9 cellular contexts compared by ENCODE assay signal in the genomic region with DNA sequence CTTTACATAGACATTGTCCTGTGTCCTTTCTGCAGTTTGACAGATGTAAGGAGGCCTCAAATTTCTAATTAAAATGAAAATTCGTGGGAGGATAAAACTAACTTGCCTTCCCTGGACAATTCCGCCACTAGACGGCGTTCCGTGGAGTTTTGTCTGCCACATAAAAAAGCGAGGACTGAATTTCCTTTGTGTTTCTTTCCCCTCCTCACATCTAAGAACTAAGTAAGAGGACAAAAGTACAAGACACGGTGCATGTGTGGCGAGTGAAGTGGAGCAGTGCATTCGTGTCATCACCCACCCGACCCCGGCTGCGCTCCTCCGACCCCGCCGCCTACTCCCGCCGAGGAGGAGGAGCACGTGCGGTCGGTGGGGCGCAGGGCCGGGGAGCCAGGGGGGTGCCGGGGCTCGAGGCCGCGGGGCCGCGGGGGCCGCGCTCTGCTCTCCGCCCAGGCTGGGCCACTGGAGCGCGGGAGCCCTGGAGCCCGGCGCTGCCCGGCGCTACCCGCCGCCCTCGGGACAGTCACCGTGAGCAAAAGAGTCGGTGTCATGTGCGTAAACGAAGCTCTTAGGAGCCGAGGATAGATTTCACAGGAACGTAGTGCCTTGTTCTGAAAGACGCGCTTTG. TPM values are rescaled to one million over a fixed set of nuclear protein-coding genes. Genes with fewer than 3 reads are reported as not detected.
DNase-seq lines count a peak whose midpoint lies in the region; ATAC-seq, FAIRE-seq and TF ChIP-seq lines count a peak whose summit lies in the region.
"Had no signal": no experiment of that assay in that cellular context is flagged by ENCODE, and none has a peak within 500 bp of the region (broad histone marks: within the 10 kb centered on the region; RNA-seq: fewer than 3 reads in every experiment).

No MANE protein-coding gene starts in this region.

- POLR2A ChIA-PET in CD4-positive, alpha-beta memory T cell (lab: Charles Lee; ENCODE audit: partially characterized antibody), result no interaction called here
- POLR2A ChIA-PET in OCI-LY7 (lab: Charles Lee) (no interaction called here), H1 (lab: Charles Lee; ENCODE audit: partially characterized antibody) (interaction anchor here (1.6 kb wide), 1 partner anchor 11 kb away, joined by 8 read pairs; the partner anchor contains the start of gene TBR1)

- TF ChIP-seq RAD21 in H1 (IDR thresholded peaks at IDR 0.05 in 1 of 2, conservative IDR thresholded peaks at IDR 0.05 in 1 of 2; ENCODE audit: low read depth in 2 of 2, low read length in 2 of 2) (no peak; a peak in 1 of 4 replicates), neural cell (conservative IDR thresholded peaks at IDR 0.05) (no peak)

- CTCF ChIA-PET in CD4-positive, alpha-beta memory T cell (lab: Charles Lee; ENCODE audit: partially characterized antibody), result no interaction called here
- CTCF ChIA-PET in OCI-LY7 (lab: Charles Lee; ENCODE audit: unreplicated experiment) (no interaction called here), H1 (lab: Charles Lee; ENCODE audit: partially characterized antibody) (interaction anchor here (0.8 to 3.7 kb wide), 4 partner anchors 9 to 19 kb away, joined by 3 to 16 read pairs (median 4); partner anchors contain the start of gene TBR1)

- peak in 2 of 5 donors; percentile 6 to 18 for DNase-seq in CD4-positive, alpha-beta memory T cell
- DNase-seq in OCI-LY7 (ENCODE audit: low spot score), result no peak
- peak in 1 of 2 experiments; percentile 64 for DNase-seq in H1 (ENCODE audit: low read depth in 1 of 2, low spot score in 2 of 2)
- DNase-seq in NCI-H510A (lab: John Stamatoyannopoulos, UW), result no peak
- no peak for DNase-seq in occipital lobe (lab: John Stamatoyannopoulos, UW)
- DNase-seq in activated effector memory CD4-positive, alpha-beta T cell treated with anti-CD3 and anti-CD28 coated beads, Interleukin-2, amount 50 U/mL, for 16 hours, result no peak

- H2AFZ ChIP-seq in OCI-LY7 (ENCODE audit: low read length) (no peak overlapping the region), H1 (ENCODE audit: low read length) (peak overlapping the region; percentile 37; the same call in 1 of the 2 replicates), neural cell (ENCODE audit: low read depth, low read length) (no peak overlapping the region)

- TF ChIP-seq CTCF in OCI-LY7 (conservative IDR thresholded peaks at IDR 0.05; ENCODE audit: low read length), result peak; percentile 53
- peak in 1 of 3 experiments; percentile 41; a peak in 1 of 4 replicates for TF ChIP-seq CTCF in H1 (IDR thresholded peaks at IDR 0.05; ENCODE audit: control extremely low read depth in 1 of 3, insufficient read depth in 1 of 3, low read depth in 1 of 3, low read length in 3 of 3)
- TF ChIP-seq CTCF in neural cell (IDR thresholded peaks at IDR 0.05; ENCODE audit: poor library complexity, severe bottlenecking), result peak; percentile 52

- intact Hi-C loops in CD4-positive, alpha-beta memory T cell (cut with micrococcal nuclease), result no loop called here
- intact Hi-C loops in OCI-LY7 (cut with micrococcal nuclease; ENCODE audit: unreplicated experiment), result no loop called here

- WGBS in H1 (ENCODE audit: extremely low coverage in 1 of 2, insufficient coverage in 1 of 2, insufficient read length in 1 of 2, insufficient replicate concordance in 2 of 2, low coverage in 1 of 2, low lambda C conversion rate in 2 of 2, missing lambda C conversion rate in 1 of 2), 2 experiments, result 3% methylated on average over 29 of the region's 48 CpGs; no CpG with 5 or more reads in 1 of the 2 experiments

- no peak overlapping the region; the same call in 1 of the 2 replicates for H2BK15ac ChIP-seq in H1 (ENCODE audit: low read length)

- no peaks in the 10 kb centered on the region for H3K79me1 ChIP-seq in H1 (ENCODE audit: low read depth, low read length)

- no peaks in the 10 kb centered on the region for H3K9me3 ChIP-seq in CD4-positive, alpha-beta memory T cell (ENCODE audit: control insufficient read depth in 1 of 2, low read length in 2 of 2)
- H3K9me3 ChIP-seq in OCI-LY7 (ENCODE audit: low read length) (no peaks in the 10 kb centered on the region), H1 (ENCODE audit: insufficient read depth in 2 of 2, low read depth in 1 of 2, low read length in 1 of 2) (no peaks in the 10 kb centered on the region), neural cell (ENCODE audit: low read length) (peaks cover 3% of the 10 kb centered on the region)

- H3K79me2 ChIP-seq in OCI-LY7 (ENCODE audit: insufficient read depth, low read depth, low read length) (no peaks in the 10 kb centered on the region), H1 (ENCODE audit: control insufficient read depth in 1 of 2, insufficient read depth in 2 of 2, low read length in 2 of 2) (no peaks in the 10 kb centered on the region), neural cell (replicated peaks; ENCODE audit: insufficient read depth, low read length) (no peaks in the 10 kb centered on the region)

- H3K4ac ChIP-seq in H1 (replicated peaks; ENCODE audit: insufficient read length, low read depth, low read length), result no peak overlapping the region

- peak overlapping the region; percentile 51 to 83 (median 72) for H3K4me3 Mint-ChIP-seq in CD4-positive, alpha-beta memory T cell

- H3K27me3 ChIP-seq in CD4-positive, alpha-beta memory T cell (ENCODE audit: insufficient read depth, low read length), result peaks cover 57% of the 10 kb centered on the region
- H3K27me3 ChIP-seq in H1 (replicated peaks in 1 of 4; ENCODE audit: control insufficient read depth in 3 of 4, extremely low read depth in 1 of 4, insufficient read depth in 3 of 4, low read length in 3 of 4), result peaks cover 70 to 78% (median 75%) of the 10 kb centered on the region in 4 experiments
- H3K27me3 ChIP-seq in neural cell (ENCODE audit: insufficient read depth, low read depth, low read length), result peaks cover 89% of the 10 kb centered on the region

- no peaks in the 10 kb centered on the region for H3F3A ChIP-seq in neural cell (ENCODE audit: insufficient read depth, low read length, poor library complexity, severe bottlenecking)

- H3K36me3 Mint-ChIP-seq in CD4-positive, alpha-beta memory T cell, result peaks cover 0 to 3% of the 10 kb centered on the region in 2 donors

- H3K27me3 Mint-ChIP-seq in CD4-positive, alpha-beta memory T cell, result peaks cover 66 to 74% of the 10 kb centered on the region in 2 donors

- peaks cover 18% of the 10 kb centered on the region for H3K4me1 ChIP-seq in CD4-positive, alpha-beta memory T cell (ENCODE audit: insufficient read depth, low read length)
- no peaks in the 10 kb centered on the region for H3K4me1 ChIP-seq in OCI-LY7 (ENCODE audit: insufficient read depth, low read length, poor library complexity, severe bottlenecking)
- peaks cover 0 to 16% (median 4%) of the 10 kb centered on the region in 4 experiments; a peak in 5 of 7 replicates for H3K4me1 ChIP-seq in H1 (replicated peaks in 1 of 4; ENCODE audit: control insufficient read depth in 3 of 4, insufficient read depth in 4 of 4, low read length in 3 of 4)

- no peak overlapping the region for H2AK5ac ChIP-seq in H1 (ENCODE audit: low read depth, low read length)

- H3K27ac Mint-ChIP-seq in CD4-positive, alpha-beta memory T cell, result peak overlapping the region in 2 of 7 donors; percentile 56 to 76

- peaks cover 13 to 41% (median 26%) of the 10 kb centered on the region in 4 donors for H3K4me1 Mint-ChIP-seq in CD4-positive, alpha-beta memory T cell

- H2BK20ac ChIP-seq in H1 (ENCODE audit: low read length), result no peak overlapping the region

- H3K4me2 ChIP-seq in OCI-LY7 (ENCODE audit: low read length), result no peak overlapping the region
- peak overlapping the region; percentile 71 to 77 for H3K4me2 ChIP-seq in H1 (ENCODE audit: insufficient read depth in 1 of 2, low read depth in 2 of 2, low read length in 2 of 2)
- H3K4me2 ChIP-seq in neural cell (ENCODE audit: low read length), result no peak overlapping the region

- no peak for ATAC-seq in GM21576 (IDR thresholded peaks at IDR 0.05; ENCODE audit: unreplicated experiment)

- no peak overlapping the region for H3K9ac ChIP-seq in H1 (replicated peaks in 1 of 4; ENCODE audit: extremely low read depth in 1 of 4, low read depth in 3 of 4, low read length in 3 of 4)
- no peak overlapping the region for H3K9ac ChIP-seq in neural cell (ENCODE audit: low read length)

- no peaks in the 10 kb centered on the region for H3K9me2 ChIP-seq in OCI-LY7 (ENCODE audit: insufficient read depth, low read length)
- H3K9me2 ChIP-seq in neural cell (ENCODE audit: insufficient read depth, low read length), result no peaks in the 10 kb centered on the region

- no peak overlapping the region for H4K91ac ChIP-seq in H1 (replicated peaks; ENCODE audit: insufficient read length, low read length)

- H3K18ac ChIP-seq in H1 (ENCODE audit: extremely low read depth, low read length), result no peak overlapping the region

- H4K20me1 ChIP-seq in OCI-LY7 (ENCODE audit: insufficient read depth, low read length) (no peaks in the 10 kb centered on the region), H1 (replicated peaks in 1 of 2; ENCODE audit: control insufficient read depth in 1 of 2, insufficient read depth in 2 of 2, low read length in 2 of 2) (peaks cover 3 to 17% of the 10 kb centered on the region in 2 experiments), neural cell (ENCODE audit: insufficient read depth) (no peaks in the 10 kb centered on the region)

- peak overlapping the region in 1 of 2 donors; percentile 1 for H3K4me3 ChIP-seq in CD4-positive, alpha-beta memory T cell (ENCODE audit: low read length in 2 of 2)
- no peak overlapping the region for H3K4me3 ChIP-seq in OCI-LY7 (ENCODE audit: low read depth, low read length, poor library complexity, severe bottlenecking)
- peak overlapping the region; percentile 16 to 54 (median 30); a peak in 4 of 8 replicates for H3K4me3 ChIP-seq in H1 (ENCODE audit: extremely low read depth in 1 of 4, insufficient read depth in 2 of 4, low read depth in 3 of 4, low read length in 4 of 4)
- peak overlapping the region; percentile 55 for H3K4me3 ChIP-seq in neural cell (ENCODE audit: low read length)

- BruUV-seq in OCI-LY7 (replicated peaks; lab: Mats Ljungman, UMichigan), result no TSS peak

- TF ChIP-seq EP300 in H1 (IDR thresholded peaks at IDR 0.05; ENCODE audit: borderline replicate concordance in 1 of 2, low read depth in 2 of 2, low read length in 2 of 2), result no peak
- TF ChIP-seq EP300 in neural cell (conservative IDR thresholded peaks at IDR 0.05; ENCODE audit: poor library complexity, severe bottlenecking), result no peak

- H3K23me2 ChIP-seq in H1 (ENCODE audit: low read depth, low read length), result peaks cover 12% of the 10 kb centered on the region

- no peaks in the 10 kb centered on the region for H3K36me3 ChIP-seq in CD4-positive, alpha-beta memory T cell (ENCODE audit: insufficient read depth, low read length)
- H3K36me3 ChIP-seq in OCI-LY7 (ENCODE audit: insufficient read depth, low read length), result no peaks in the 10 kb centered on the region
- peaks cover 0 to 3% (median 0%) of the 10 kb centered on the region in 4 experiments; a peak in 1 of 8 replicates for H3K36me3 ChIP-seq in H1 (ENCODE audit: control insufficient read depth in 2 of 4, insufficient read depth in 4 of 4, low read length in 3 of 4)
- no peaks in the 10 kb centered on the region for H3K36me3 ChIP-seq in neural cell (ENCODE audit: insufficient read depth, low read length)

- no peak overlapping the region for H3K14ac ChIP-seq in H1 (ENCODE audit: insufficient read length)

- no peak for TF ChIP-seq POLR2A in H1 (IDR thresholded peaks at IDR 0.05; ENCODE audit: control extremely low read depth in 1 of 2, low read depth in 2 of 2, low read length in 2 of 2)

- H3K23ac ChIP-seq in H1 (ENCODE audit: insufficient read length), result no peak overlapping the region

- H4K8ac ChIP-seq in H1 (ENCODE audit: extremely low read depth, insufficient read depth, low read length), result peak overlapping the region; percentile 41; the same call in 1 of the 2 replicates

- H3K27ac ChIP-seq in CD4-positive, alpha-beta memory T cell (ENCODE audit: low read depth, low read length), result no peak overlapping the region
- H3K27ac ChIP-seq in OCI-LY7 (ENCODE audit: low read depth, low read length, poor library complexity, severe bottlenecking) (no peak overlapping the region), H1 (ENCODE audit: low read depth, low read length) (no peak overlapping the region), neural cell (ENCODE audit: low read length) (no peak overlapping the region)

- H4K5ac ChIP-seq in H1 (ENCODE audit: insufficient read length, low read depth, low read length), result no peak overlapping the region

- H3K56ac ChIP-seq in H1 (replicated peaks; ENCODE audit: insufficient read length, low read depth, low read length), result no peak overlapping the region

- H2BK120ac ChIP-seq in H1 (replicated peaks; ENCODE audit: low read depth, low read length), result no peak overlapping the region

- H3K9me3 Mint-ChIP-seq in CD4-positive, alpha-beta memory T cell, result peaks cover 0 to 37% (median 14%) of the 10 kb centered on the region in 8 donors

- H2BK5ac ChIP-seq in H1 (ENCODE audit: low read depth, low read length), result no peak overlapping the region

- FAIRE-seq in H1 (lab: Jason Lieb, UNC), result no peak

- H2BK12ac ChIP-seq in H1 (ENCODE audit: low read depth, low read length), result 0 out of 2 replicates have a peak overlapping the region, but pooled peaks have one; percentile 40

RNA-seq across cellular contexts. Expression of gene TBR1, which starts 10.8 kb away (rescaled TPM):
- not detected for total RNA-seq in CD4-positive, alpha-beta memory T cell
- polyA plus RNA-seq in CD4-positive, alpha-beta memory T cell, result not detected
- 0.03 and 0.05 TPM in 2 replicates for total RNA-seq in OCI-LY7 (2014; rRNA removed; shearing (Covaris generic))
- total RNA-seq in OCI-LY7 (2022), result 0.06 TPM in 1 of 2 replicates, not detected in the other
- total RNA-seq in H1 (2021; fragmentation: NEBNext Ultra II Directional; extraction: Animal tissue kit (Norgen Biotek cat#: 25700)), result not detected in 2 replicates
- polyA plus RNA-seq in H1 (2011; rRNA removed), result 0.05 TPM in 1 of 2 replicates, not detected in the other
- not detected for polyA plus RNA-seq in H1 (2011; cell fraction: cytosol; rRNA removed)
- not detected for polyA plus RNA-seq in H1 (2011; cell fraction: nucleus; rRNA removed)
- not detected in 4 replicates for polyA plus RNA-seq in H1 (2012, experiment 1 of 2)
- polyA plus RNA-seq in H1 (2012, experiment 2 of 2), result not detected
- not detected for polyA plus RNA-seq in H1 (2013, experiment 1 of 2)
- not detected for polyA plus RNA-seq in H1 (2013, experiment 2 of 2)
- polyA minus RNA-seq in H1 (2011; rRNA and poly(A)+ RNA removed), result not detected in 2 replicates
- polyA minus RNA-seq in H1 (2011; cell fraction: cytosol; rRNA and poly(A)+ RNA removed), result not detected
- polyA minus RNA-seq in H1 (2011; cell fraction: nucleus; rRNA and poly(A)+ RNA removed), result not detected
- polyA plus RNA-seq in neural cell, result 4.5 and 7.2 TPM in 2 replicates
- polyA minus RNA-seq in neural cell, result 9.0 and 11.5 TPM in 2 replicates
- 53.7 TPM for total RNA-seq in occipital lobe
- total RNA-seq: posterior vena cava had no signal

Comparison
In these comparisons a context has a peak if more than half of its experiments do, and no peak if none do; other contexts are left out.
1. H3K4me2 ChIP-seq: peak in H1 (2 of 2); none in OCI-LY7 (single experiment) and neural cell (single experiment).
2. RNA of gene TBR1, which starts 10.8 kb away (total RNA-seq): 53.7 TPM in occipital lobe (single experiment); not detected in CD4-positive, alpha-beta memory T cell, 0.03 to 0.06 TPM in OCI-LY7 and not detected in H1; every median in the first group is over 10 times any median in the second.